8 cellular contexts compared by ENCODE assay signal in the genomic region with DNA sequence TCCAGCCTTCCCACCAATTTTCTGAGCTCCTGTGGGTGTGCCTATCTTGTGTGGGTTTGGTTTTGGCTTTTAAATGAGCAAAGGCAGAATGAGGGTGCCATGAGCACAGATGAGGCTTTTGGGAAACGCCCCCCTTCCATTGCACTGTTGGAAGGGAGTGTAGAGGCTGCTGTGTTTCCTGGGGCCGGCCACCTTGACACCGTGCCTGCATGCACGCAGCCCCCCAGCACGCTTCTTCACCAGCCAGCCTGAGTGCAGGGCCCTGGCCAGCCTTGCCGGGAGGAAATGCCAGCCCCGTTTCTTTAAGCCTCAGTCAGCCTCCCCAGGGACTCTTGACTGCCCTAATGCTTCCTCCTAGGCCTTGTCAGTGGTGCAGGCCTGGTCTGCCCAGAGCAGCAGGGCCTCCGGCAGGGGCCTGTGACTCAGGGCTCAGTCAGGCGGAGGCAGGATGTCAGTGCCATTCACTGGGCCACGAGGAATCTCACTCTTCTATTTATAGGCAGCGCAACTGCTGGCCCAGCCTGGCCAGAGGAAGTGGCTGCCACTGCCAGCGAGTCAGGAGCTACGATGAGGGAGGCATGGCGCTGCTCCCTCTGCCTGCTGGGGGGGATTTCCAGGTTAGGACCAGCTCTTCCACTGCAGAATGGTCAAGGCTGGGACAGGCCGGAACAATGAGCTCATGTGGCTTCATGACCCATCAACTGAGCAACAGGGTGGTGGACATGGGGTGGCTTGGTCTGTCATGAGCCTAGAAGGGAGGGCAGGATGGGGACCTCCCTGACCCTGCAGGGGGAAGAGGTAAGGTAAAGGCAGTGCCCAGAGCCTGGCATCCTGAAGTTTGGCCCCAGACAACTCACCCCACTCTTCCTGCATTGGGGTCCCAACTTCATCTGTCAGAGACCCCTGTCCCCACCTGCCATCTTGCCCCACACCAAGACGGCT.
DNase-seq lines count a peak whose midpoint lies in the region; ATAC-seq and TF ChIP-seq lines count a peak whose summit lies in the region.

No MANE protein-coding gene starts in this region.

- no peaks in the 10 kb centered on the region for H3K27me3 Mint-ChIP-seq in neural crest cell (ENCODE audit: low read depth)

- H3K27ac Mint-ChIP-seq in neural crest cell (ENCODE audit: unreplicated experiment), result peak overlapping the region; percentile 71

- H3K36me3 Mint-ChIP-seq in neural crest cell (ENCODE audit: low read depth), result no peaks in the 10 kb centered on the region

- DNase-seq in AG09319 (ENCODE audit: extremely low read depth, low read depth) (peak; percentile 87), SW 1271 (lab: John Stamatoyannopoulos, UW) (peak; percentile 83 to 92), fibroblast of the conjunctiva (ENCODE audit: low read depth) (peak; percentile 91), neural crest cell (ENCODE audit: low read depth, low spot score) (no peak)
- no peak for DNase-seq in central memory CD4-positive, alpha-beta T cell

- peaks cover 10% of the 10 kb centered on the region for H3K4me1 Mint-ChIP-seq in neural crest cell

- no peaks in the 10 kb centered on the region for H3K9me3 Mint-ChIP-seq in neural crest cell

- TF ChIP-seq CTCF in AG09319 (IDR thresholded peaks at IDR 0.05; ENCODE audit: low read depth, low read length) (peak; percentile 2), neural crest cell (conservative IDR thresholded peaks at IDR 0.05) (no peak)

- H3K4me3 Mint-ChIP-seq in neural crest cell, result no peak overlapping the region

- ATAC-seq in GM18511 (IDR thresholded peaks at IDR 0.05; ENCODE audit: unreplicated experiment), result peak; percentile 94
- peak; percentile 82 for ATAC-seq in HG03460 (IDR thresholded peaks at IDR 0.05; ENCODE audit: unreplicated experiment)
- ATAC-seq in HG02870 (IDR thresholded peaks at IDR 0.05; ENCODE audit: unreplicated experiment), result no peak

Comparison
In these comparisons a context has a peak if more than half of its experiments do, and no peak if none do; other contexts are left out.
1. DNase-seq: peak in AG09319 (single experiment), SW 1271 (2 of 2) and fibroblast of the conjunctiva (single experiment); none in neural crest cell (single experiment) and central memory CD4-positive, alpha-beta T cell (single experiment).